In genomic region chr12:50083301-50083700, GRCh38 we compare ENCODE assay signal across 12 cellular contexts. TPM values are rescaled to one million over a fixed set of nuclear protein-coding genes. Genes with fewer than 3 reads are reported as not detected.
A peak's percentile ranks its signal among the peaks of the same experiment; 100 is the strongest.
DNase-seq lines count a peak whose midpoint lies in the region; ATAC-seq, FAIRE-seq and TF ChIP-seq lines count a peak whose summit lies in the region.
"Had no signal": no experiment of that assay in that cellular context is flagged by ENCODE, and none has a peak within 500 bp of the region (broad histone marks: within the 10 kb centered on the region; RNA-seq: fewer than 3 reads in every experiment).

No MANE protein-coding gene starts in this region.

- no peak for TF ChIP-seq POLR2A in GM12878 (IDR thresholded peaks at IDR 0.05; ENCODE audit: low read depth, low read length)

- no TSS peak for BruUV-seq in GM12878 (replicated peaks; lab: Mats Ljungman, UMichigan)
- BruUV-seq in PC-3 (replicated peaks; lab: Mats Ljungman, UMichigan): no TSS peak

- no peak overlapping the region for H3K27ac ChIP-seq in CD8-positive, alpha-beta T cell (ENCODE audit: low read depth, low read length)
- H3K27ac ChIP-seq in GM12878 (ENCODE audit: control insufficient read depth, insufficient read depth): no peak overlapping the region
- H3K27ac ChIP-seq in neural progenitor cell: no peak overlapping the region
- H3K27ac ChIP-seq in right atrium auricular region: no peak overlapping the region
- no peak overlapping the region for H3K27ac ChIP-seq in PC-3 (ENCODE audit: low read length)

- DNase-seq in CD8-positive, alpha-beta T cell: no peak
- DNase-seq in GM12878 (ENCODE audit: low read depth, low spot score) (no peak), neural progenitor cell (ENCODE audit: low spot score) (no peak), right atrium auricular region (ENCODE audit: low spot score) (no peak), PC-3 (no peak)
- DNase-seq: activated CD4-positive, alpha-beta T cell treated with anti-CD3 and anti-CD28 coated beads, Interleukin-2, amount 50 U/mL, for 4 hours; amygdala; dorsolateral prefrontal cortex; islet precursor cell had no signal

- RAD21 ChIA-PET in GM12878 (lab: Charles Lee; ENCODE audit: unreplicated experiment): interaction anchor here (0.6 to 3.5 kb wide), 2 partner anchors 13 to 28 kb away, joined by 3 to 66 read pairs; partner anchors contain the start of gene COX14

- H3K4me3 Mint-ChIP-seq in CD8-positive, alpha-beta T cell: peak overlapping the region; percentile 81
- H3K4me3 Mint-ChIP-seq in IgD-negative memory B cell (peak overlapping the region in 3 of 4 donors; percentile 66 to 83 (median 68)), neural progenitor cell (peak overlapping the region; percentile 76)

- 100% methylated on average over 1 of the region's 1 CpG for WGBS in GM12878 (ENCODE audit: insufficient coverage, insufficient replicate concordance, low lambda C conversion rate, missing lambda C conversion rate)

- H3K27ac Mint-ChIP-seq in CD8-positive, alpha-beta T cell: peak overlapping the region; percentile 62
- H3K27ac Mint-ChIP-seq in IgD-negative memory B cell (peak overlapping the region in 2 of 3 donors; percentile 18 to 78), neural progenitor cell (peak overlapping the region; percentile 15)

- peaks cover 33% of the 10 kb centered on the region for H3F3A ChIP-seq in neural progenitor cell (ENCODE audit: low read depth)
- peaks cover 11% of the 10 kb centered on the region for H3F3A ChIP-seq in PC-3 (ENCODE audit: low read length, unreplicated experiment)

- no peaks in the 10 kb centered on the region for H3K27me3 ChIP-seq in CD8-positive, alpha-beta T cell (ENCODE audit: insufficient read depth, low read length)
- no peaks in the 10 kb centered on the region; a peak in 1 of 4 replicates for H3K27me3 ChIP-seq in GM12878 (replicated peaks in 1 of 2; ENCODE audit: control insufficient read depth in 2 of 2, insufficient read depth in 2 of 2, low read length in 1 of 2)
- H3K27me3 ChIP-seq in neural progenitor cell: peaks cover 15% of the 10 kb centered on the region
- H3K27me3 ChIP-seq in right atrium auricular region: no peaks in the 10 kb centered on the region
- H3K27me3 ChIP-seq in PC-3 (ENCODE audit: low read length): no peaks in the 10 kb centered on the region
- H3K27me3 ChIP-seq: dorsolateral prefrontal cortex had no signal

- H3K4me1 ChIP-seq in CD8-positive, alpha-beta T cell (ENCODE audit: insufficient read depth, low read length): peaks cover 7% of the 10 kb centered on the region
- H3K4me1 ChIP-seq in GM12878 (ENCODE audit: control insufficient read depth, insufficient read depth, low read length) (no peaks in the 10 kb centered on the region), neural progenitor cell (peaks cover 3% of the 10 kb centered on the region), right atrium auricular region (peaks cover 0 to 30% of the 10 kb centered on the region in 2 donors), PC-3 (ENCODE audit: insufficient read depth, low read length) (peaks cover 25% of the 10 kb centered on the region)

- no peaks in the 10 kb centered on the region for H3K9me3 Mint-ChIP-seq in CD8-positive, alpha-beta T cell
- no peaks in the 10 kb centered on the region for H3K9me3 Mint-ChIP-seq in IgD-negative memory B cell
- H3K9me3 Mint-ChIP-seq in neural progenitor cell: no peaks in the 10 kb centered on the region

- H4K20me1 ChIP-seq in GM12878 (ENCODE audit: control insufficient read depth, insufficient read depth) (0 out of 2 replicates have a peak, but pooled peaks cover 4% of the 10 kb centered on the region), neural progenitor cell (ENCODE audit: low read depth) (peaks cover 26% of the 10 kb centered on the region), PC-3 (ENCODE audit: low read length) (peaks cover 1% of the 10 kb centered on the region; the same call in 1 of the 2 replicates)

- no peaks in the 10 kb centered on the region for H3K27me3 Mint-ChIP-seq in CD8-positive, alpha-beta T cell (ENCODE audit: low read depth)
- H3K27me3 Mint-ChIP-seq in IgD-negative memory B cell: peaks cover 1% of the 10 kb centered on the region
- H3K27me3 Mint-ChIP-seq in neural progenitor cell (ENCODE audit: insufficient read depth, low read depth): peaks cover 4% of the 10 kb centered on the region

- H3K36me3 Mint-ChIP-seq in CD8-positive, alpha-beta T cell: peaks cover 26% of the 10 kb centered on the region
- H3K36me3 Mint-ChIP-seq in IgD-negative memory B cell: no peaks in the 10 kb centered on the region
- peaks cover 11% of the 10 kb centered on the region for H3K36me3 Mint-ChIP-seq in neural progenitor cell

- no peak for TF ChIP-seq EP300 in GM12878 (IDR thresholded peaks at IDR 0.05; ENCODE audit: borderline replicate concordance in 1 of 2, control insufficient read depth in 1 of 2, low read depth in 2 of 2, low read length in 2 of 2)

- H3K4me3 ChIP-seq in CD8-positive, alpha-beta T cell (ENCODE audit: low read depth, low read length): no peak overlapping the region
- no peak overlapping the region for H3K4me3 ChIP-seq in GM12878
- H3K4me3 ChIP-seq in neural progenitor cell: no peak overlapping the region
- H3K4me3 ChIP-seq in right atrium auricular region: no peak overlapping the region
- no peak overlapping the region for H3K4me3 ChIP-seq in PC-3 (ENCODE audit: low read length)
- H3K4me3 ChIP-seq: dorsolateral prefrontal cortex had no signal

- TF ChIP-seq CTCF in CD8-positive, alpha-beta T cell (IDR thresholded peaks at IDR 0.05): no peak
- TF ChIP-seq CTCF in GM12878 (IDR thresholded peaks at IDR 0.05 in 2 of 3, conservative IDR thresholded peaks at IDR 0.05 in 1 of 3; ENCODE audit: control insufficient read depth in 2 of 3, extremely low read depth in 1 of 3, insufficient read depth in 1 of 3, low read depth in 3 of 3, low read length in 3 of 3) (no peak), neural progenitor cell (IDR thresholded peaks at IDR 0.05) (no peak), right atrium auricular region (IDR thresholded peaks at IDR 0.05) (no peak), PC-3 (conservative IDR thresholded peaks at IDR 0.05; ENCODE audit: low read depth, low read length) (no peak)

- ATAC-seq in CD8-positive, alpha-beta T cell: no peak
- ATAC-seq in GM12878 (no peak), PC-3 (no peak), GM21360 (IDR thresholded peaks at IDR 0.05; ENCODE audit: unreplicated experiment) (no peak)
- ATAC-seq in activated CD4-positive, CD25-positive, alpha-beta regulatory T cell treated with anti-CD3 and anti-CD28 coated beads, Interleukin-2, amount 50 U/mL, for 24 hours: no peak

- SMC1A ChIA-PET in GM12878 (lab: Charles Lee; ENCODE audit: uncharacterized antibody, unreplicated experiment): interaction anchor here (0.6 to 1.0 kb wide), 2 partner anchors 12 to 13 kb away, joined by 3 read pairs; no protein-coding TSS in a partner anchor

- no peaks in the 10 kb centered on the region for H3K9me2 ChIP-seq in PC-3 (replicated peaks; ENCODE audit: low read length)

- no peaks in the 10 kb centered on the region for H3K9me3 ChIP-seq in CD8-positive, alpha-beta T cell (ENCODE audit: low read length)
- H3K9me3 ChIP-seq in GM12878 (replicated peaks; ENCODE audit: control insufficient read depth, insufficient read depth, low read length) (no peaks in the 10 kb centered on the region), neural progenitor cell (ENCODE audit: low read depth) (no peaks in the 10 kb centered on the region), right atrium auricular region (no peaks in the 10 kb centered on the region), PC-3 (ENCODE audit: low read length) (no peaks in the 10 kb centered on the region)

- CTCF ChIA-PET in CD8-positive, alpha-beta T cell (lab: Charles Lee): interaction anchor here (0.6 to 11.4 kb wide), 7 partner anchors 9 to 483 kb away, joined by 3 to 121 read pairs (median 9); partner anchors contain the start of gene COX14
- CTCF ChIA-PET in GM12878 (lab: Yijun Ruan, JAX) (interaction anchor here (0.5 to 4.6 kb wide), 8 partner anchors 15 to 848 kb away, joined by 3 to 19 read pairs (median 13); partner anchors contain the start of genes CERS5 and COX14), PC-3 (lab: Charles Lee) (no interaction called here)

- H3K4me2 ChIP-seq in GM12878 (ENCODE audit: control insufficient read depth, insufficient read depth) (no peak overlapping the region), neural progenitor cell (no peak overlapping the region), PC-3 (ENCODE audit: low read length) (no peak overlapping the region)

- H3K4me1 Mint-ChIP-seq in CD8-positive, alpha-beta T cell (ENCODE audit: low read depth): peaks cover 35% of the 10 kb centered on the region
- H3K4me1 Mint-ChIP-seq in IgD-negative memory B cell (peaks cover 14 to 18% (median 16%) of the 10 kb centered on the region in 3 donors), neural progenitor cell (peaks cover 21% of the 10 kb centered on the region)

- H3K9ac ChIP-seq in GM12878 (ENCODE audit: control insufficient read depth, insufficient read depth, low read length) (no peak overlapping the region), neural progenitor cell (no peak overlapping the region), PC-3 (ENCODE audit: low read length) (no peak overlapping the region)

- H3K79me2 ChIP-seq in GM12878 (ENCODE audit: control insufficient read depth, insufficient read depth, low read length) (peaks cover 9% of the 10 kb centered on the region), neural progenitor cell (ENCODE audit: low read depth) (peaks cover 38% of the 10 kb centered on the region), PC-3 (ENCODE audit: low read length) (peaks cover 19% of the 10 kb centered on the region)

- intact Hi-C loops in CD8-positive, alpha-beta T cell (cut with DNase I, micrococcal nuclease): no loop called here
- intact Hi-C loops in GM12878 (cut with micrococcal nuclease; ENCODE audit: unreplicated experiment) (no loop called here), PC-3 (cut with micrococcal nuclease) (loop anchor here (10.0 kb wide), 1 partner anchor 232 kb away; no protein-coding TSS in a partner anchor)

- H3K36me3 ChIP-seq in CD8-positive, alpha-beta T cell (ENCODE audit: insufficient read depth, low read length): peaks cover 5% of the 10 kb centered on the region
- peaks cover 0 to 14% of the 10 kb centered on the region in 2 experiments; a peak in 2 of 4 replicates for H3K36me3 ChIP-seq in GM12878 (ENCODE audit: control insufficient read depth in 2 of 2, insufficient read depth in 2 of 2, low read length in 1 of 2)
- peaks cover 5% of the 10 kb centered on the region for H3K36me3 ChIP-seq in neural progenitor cell
- peaks cover 20% of the 10 kb centered on the region for H3K36me3 ChIP-seq in right atrium auricular region
- peaks cover 10% of the 10 kb centered on the region; the same call in 1 of the 2 replicates for H3K36me3 ChIP-seq in PC-3 (ENCODE audit: low read depth, low read length)

- H2AFZ ChIP-seq in GM12878 (ENCODE audit: control insufficient read depth, low read depth, low read length) (peak overlapping the region; percentile 28; the same call in 1 of the 2 replicates), neural progenitor cell (replicated peaks) (no peak overlapping the region), PC-3 (ENCODE audit: low read length) (no peak overlapping the region)

- FAIRE-seq in GM12878 (lab: Jason Lieb, UNC): no peak

- POLR2A ChIA-PET in CD8-positive, alpha-beta T cell (lab: Charles Lee): interaction anchor here (0.5 to 1.7 kb wide), 3 partner anchors 12 to 82 kb away, joined by 3 to 8 read pairs (median 5); partner anchors contain the start of gene COX14
- POLR2A ChIA-PET in GM12878 (lab: Charles Lee) (interaction anchor here (0.7 to 2.0 kb wide), 4 partner anchors 13 to 95 kb away, joined by 3 to 7 read pairs (median 3); partner anchors contain the start of gene CERS5), PC-3 (lab: Charles Lee; ENCODE audit: unreplicated experiment) (no interaction called here)

- TF ChIP-seq RAD21 in GM12878 (IDR thresholded peaks at IDR 0.05; ENCODE audit: insufficient read depth, low read depth, low read length): no peak

- in situ Hi-C loops in GM12878 (cut with MboI): loop anchor here (5.0 kb wide), 1 partner anchor 229 kb away; no protein-coding TSS in a partner anchor

RNA-seq across cellular contexts. Expression of gene SMARCD1, which starts 1.8 kb away (rescaled TPM):
- 10 to 100 TPM; 90.2 to 92.1 TPM for total RNA-seq in CD8-positive, alpha-beta T cell
- polyA plus RNA-seq in IgD-negative memory B cell (27.9 TPM), GM12878 (2011; rRNA removed) (38.7 and 67.2 TPM in 2 replicates), GM12878 (2014; fragmentation: Illumina TruSeq; extraction: Trizol) (92.4 and 96.2 TPM in 2 replicates), GM12878 (2014; fragmentation: Nextera tagmentation; extraction: Ambion mirVana) (1 to 10 TPM; 1.4 to 2.9 TPM), GM12878 (2014; rRNA removed) (66.1 and 97.4 TPM in 2 replicates), GM12878 (2016; fragmentation: Nextera tagmentation; extraction: Ambion mirVana) (10 to 100 TPM; 12.6 to 13.4 TPM)
- 61.2 and 62.7 TPM in 2 replicates for total RNA-seq in GM12878 (2013; cell fraction: nucleolus; rRNA removed)
- total RNA-seq in GM12878 (2014; rRNA removed) (83.2 and 90.4 TPM in 2 replicates), GM12878 (2014; rRNA removed; fragmentation: Illumina TruSeq; extraction: Trizol) (46.6 and 51.7 TPM in 2 replicates), GM12878 (2021) (78.7 and 90.1 TPM in 2 replicates), neural progenitor cell (ENCODE audit: low replicate concordance) (121 and 209 TPM in 2 replicates), right atrium auricular region (10 to 100 TPM; 29.6 to 35.5 TPM), PC-3 (2014; rRNA removed) (105 and 109 TPM in 2 replicates)
- 36.1 TPM for polyA plus RNA-seq in GM12878 (2011; ENCODE audit: low read depth)
- 62.2 and 64.3 TPM in 2 replicates for polyA plus RNA-seq in GM12878 (2011; cell fraction: cytosol; rRNA removed)
- polyA plus RNA-seq in GM12878 (2011; cell fraction: nucleus; rRNA removed): 90.5 and 98.2 TPM in 2 replicates
- polyA plus RNA-seq in GM12878 (2012): 38.5 and 44.3 TPM in 2 replicates
- 62.7 and 66.1 TPM in 2 replicates for polyA minus RNA-seq in GM12878 (2011; rRNA and poly(A)+ RNA removed)
- polyA minus RNA-seq in GM12878 (2011; cell fraction: cytosol; rRNA and poly(A)+ RNA removed): 36.5 and 40.9 TPM in 2 replicates
- polyA minus RNA-seq in GM12878 (2011; cell fraction: nucleus; rRNA and poly(A)+ RNA removed): 26.4 and 43.6 TPM in 2 replicates

RNA-seq across cellular contexts. Expression of gene GPD1, which starts 20.5 kb away (rescaled TPM):
- under 1 TPM; 0.24 to 0.50 TPM for total RNA-seq in CD8-positive, alpha-beta T cell
- polyA plus RNA-seq in IgD-negative memory B cell (not detected), GM12878 (2011; rRNA removed) (0.23 and 0.61 TPM in 2 replicates), GM12878 (2014; fragmentation: Illumina TruSeq; extraction: Trizol) (0.13 and 0.49 TPM in 2 replicates), GM12878 (2014; fragmentation: Nextera tagmentation; extraction: Ambion mirVana) (under 1 TPM in 1 of 2 experiments, not detected in 1; 0.04 TPM), GM12878 (2014; rRNA removed) (0.27 and 0.63 TPM in 2 replicates), GM12878 (2016; fragmentation: Nextera tagmentation; extraction: Ambion mirVana) (under 1 TPM; 0.30 to 0.48 TPM)
- 0.76 and 1.9 TPM in 2 replicates for total RNA-seq in GM12878 (2013; cell fraction: nucleolus; rRNA removed)
- total RNA-seq in GM12878 (2014; rRNA removed) (0.11 and 0.23 TPM in 2 replicates), GM12878 (2014; rRNA removed; fragmentation: Illumina TruSeq; extraction: Trizol) (0.05 and 0.22 TPM in 2 replicates), GM12878 (2021) (0.19 and 0.26 TPM in 2 replicates), neural progenitor cell (ENCODE audit: low replicate concordance) (1.4 TPM in 1 of 2 replicates, not detected in the other), right atrium auricular region (10 to 100 TPM in 1 of 2 donors, 1 to 10 TPM in 1; 8.8 to 38.7 TPM), PC-3 (2014; rRNA removed) (0.11 and 0.40 TPM in 2 replicates)
- polyA plus RNA-seq in GM12878 (2011; ENCODE audit: low read depth): 0.17 TPM
- polyA plus RNA-seq in GM12878 (2011; cell fraction: cytosol; rRNA removed): 0.24 and 0.52 TPM in 2 replicates
- polyA plus RNA-seq in GM12878 (2011; cell fraction: nucleus; rRNA removed): 1.7 and 2.5 TPM in 2 replicates
- polyA plus RNA-seq in GM12878 (2012): 0.29 and 0.30 TPM in 2 replicates
- 0.37 and 0.62 TPM in 2 replicates for polyA minus RNA-seq in GM12878 (2011; rRNA and poly(A)+ RNA removed)
- polyA minus RNA-seq in GM12878 (2011; cell fraction: cytosol; rRNA and poly(A)+ RNA removed): not detected in 2 replicates
- 0.60 and 1.4 TPM in 2 replicates for polyA minus RNA-seq in GM12878 (2011; cell fraction: nucleus; rRNA and poly(A)+ RNA removed)

RNA-seq across cellular contexts. Expression of gene ASIC1, which starts 25.9 kb away (rescaled TPM):
- total RNA-seq in CD8-positive, alpha-beta T cell: 1 to 10 TPM; 2.9 to 3.8 TPM
- polyA plus RNA-seq in IgD-negative memory B cell (not detected), GM12878 (2011; rRNA removed) (0.14 and 0.27 TPM in 2 replicates), GM12878 (2014; fragmentation: Illumina TruSeq; extraction: Trizol) (0.08 and 0.09 TPM in 2 replicates), GM12878 (2014; fragmentation: Nextera tagmentation; extraction: Ambion mirVana) (under 1 TPM in 1 of 2 experiments, not detected in 1; 0.02 TPM), GM12878 (2014; rRNA removed) (0.01 and 0.15 TPM in 2 replicates), GM12878 (2016; fragmentation: Nextera tagmentation; extraction: Ambion mirVana) (not detected)
- 0.27 and 2.0 TPM in 2 replicates for total RNA-seq in GM12878 (2013; cell fraction: nucleolus; rRNA removed)
- total RNA-seq in GM12878 (2014; rRNA removed) (0.05 and 0.28 TPM in 2 replicates), GM12878 (2014; rRNA removed; fragmentation: Illumina TruSeq; extraction: Trizol) (not detected in 2 replicates), GM12878 (2021) (0.13 and 0.26 TPM in 2 replicates), neural progenitor cell (ENCODE audit: low replicate concordance) (2.5 and 5.6 TPM in 2 replicates), right atrium auricular region (1 to 10 TPM in 1 of 2 donors, under 1 TPM in 1; 0.24 to 1.4 TPM), PC-3 (2014; rRNA removed) (6.0 and 6.3 TPM in 2 replicates)
- polyA plus RNA-seq in GM12878 (2011; ENCODE audit: low read depth): 0.22 TPM
- polyA plus RNA-seq in GM12878 (2011; cell fraction: cytosol; rRNA removed): 0.18 and 0.22 TPM in 2 replicates
- 0.50 and 1.1 TPM in 2 replicates for polyA plus RNA-seq in GM12878 (2011; cell fraction: nucleus; rRNA removed)
- polyA plus RNA-seq in GM12878 (2012): 0.42 and 0.83 TPM in 2 replicates
- 0.05 and 0.22 TPM in 2 replicates for polyA minus RNA-seq in GM12878 (2011; rRNA and poly(A)+ RNA removed)
- polyA minus RNA-seq in GM12878 (2011; cell fraction: cytosol; rRNA and poly(A)+ RNA removed): 0.42 TPM in 1 of 2 replicates, not detected in the other
- polyA minus RNA-seq in GM12878 (2011; cell fraction: nucleus; rRNA and poly(A)+ RNA removed): 0.36 TPM in 1 of 2 replicates, not detected in the other

RNA-seq across cellular contexts. Expression of gene COX14, which starts 28.7 kb away (rescaled TPM):
- total RNA-seq in CD8-positive, alpha-beta T cell: 10 to 100 TPM; 42.2 to 43.3 TPM
- polyA plus RNA-seq in IgD-negative memory B cell (224 TPM), GM12878 (2011; rRNA removed) (97.8 and 140 TPM in 2 replicates), GM12878 (2014; fragmentation: Illumina TruSeq; extraction: Trizol) (37.6 and 51.7 TPM in 2 replicates), GM12878 (2014; fragmentation: Nextera tagmentation; extraction: Ambion mirVana) (100 to 1,000 TPM; 323 to 361 TPM), GM12878 (2014; rRNA removed) (99.8 and 109 TPM in 2 replicates), GM12878 (2016; fragmentation: Nextera tagmentation; extraction: Ambion mirVana) (100 to 1,000 TPM; 181 to 187 TPM)
- total RNA-seq in GM12878 (2013; cell fraction: nucleolus; rRNA removed): 6.5 and 7.3 TPM in 2 replicates
- total RNA-seq in GM12878 (2014; rRNA removed) (73.1 and 82.0 TPM in 2 replicates), GM12878 (2014; rRNA removed; fragmentation: Illumina TruSeq; extraction: Trizol) (44.6 and 45.3 TPM in 2 replicates), GM12878 (2021) (56.1 and 58.0 TPM in 2 replicates), neural progenitor cell (ENCODE audit: low replicate concordance) (15.3 and 22.7 TPM in 2 replicates), right atrium auricular region (100 to 1,000 TPM; 139 to 181 TPM), PC-3 (2014; rRNA removed) (75.7 and 84.7 TPM in 2 replicates)
- 77.7 TPM for polyA plus RNA-seq in GM12878 (2011; ENCODE audit: low read depth)
- polyA plus RNA-seq in GM12878 (2011; cell fraction: cytosol; rRNA removed): 154 and 175 TPM in 2 replicates
- polyA plus RNA-seq in GM12878 (2011; cell fraction: nucleus; rRNA removed): 44.1 and 56.7 TPM in 2 replicates
- polyA plus RNA-seq in GM12878 (2012): 61.5 and 76.0 TPM in 2 replicates
- 34.3 and 45.1 TPM in 2 replicates for polyA minus RNA-seq in GM12878 (2011; rRNA and poly(A)+ RNA removed)
- 9.5 and 17.9 TPM in 2 replicates for polyA minus RNA-seq in GM12878 (2011; cell fraction: cytosol; rRNA and poly(A)+ RNA removed)
- 9.9 and 23.6 TPM in 2 replicates for polyA minus RNA-seq in GM12878 (2011; cell fraction: nucleus; rRNA and poly(A)+ RNA removed)

RNA-seq across cellular contexts. Expression of gene RACGAP1, which starts 58.0 kb away (rescaled TPM):
- total RNA-seq in CD8-positive, alpha-beta T cell: 1 to 10 TPM; 2.2 to 2.8 TPM
- 13.7 TPM for polyA plus RNA-seq in IgD-negative memory B cell
- 34.4 and 36.1 TPM in 2 replicates for total RNA-seq in GM12878 (2013; cell fraction: nucleolus; rRNA removed)
- total RNA-seq in GM12878 (2014; rRNA removed): 68.3 and 76.5 TPM in 2 replicates
- total RNA-seq in GM12878 (2014; rRNA removed; fragmentation: Illumina TruSeq; extraction: Trizol): 74.2 and 75.9 TPM in 2 replicates
- 87.9 and 95.5 TPM in 2 replicates for total RNA-seq in GM12878 (2021)
- 35.7 TPM for polyA plus RNA-seq in GM12878 (2011; ENCODE audit: low read depth)
- 86.0 and 113 TPM in 2 replicates for polyA plus RNA-seq in GM12878 (2011; rRNA removed)
- polyA plus RNA-seq in GM12878 (2011; cell fraction: cytosol; rRNA removed): 63.5 and 77.2 TPM in 2 replicates
- 56.9 and 65.6 TPM in 2 replicates for polyA plus RNA-seq in GM12878 (2011; cell fraction: nucleus; rRNA removed)
- 39.2 and 48.7 TPM in 2 replicates for polyA plus RNA-seq in GM12878 (2012)
- polyA plus RNA-seq in GM12878 (2014; fragmentation: Illumina TruSeq; extraction: Trizol): 82.0 and 93.1 TPM in 2 replicates
- 10 to 100 TPM; 32.4 to 40.7 TPM for polyA plus RNA-seq in GM12878 (2014; fragmentation: Nextera tagmentation; extraction: Ambion mirVana)
- polyA plus RNA-seq in GM12878 (2014; rRNA removed): 47.3 and 59.2 TPM in 2 replicates
- 10 to 100 TPM; 78.2 TPM for polyA plus RNA-seq in GM12878 (2016; fragmentation: Nextera tagmentation; extraction: Ambion mirVana)
- polyA minus RNA-seq in GM12878 (2011; rRNA and poly(A)+ RNA removed): 116 and 120 TPM in 2 replicates
- polyA minus RNA-seq in GM12878 (2011; cell fraction: cytosol; rRNA and poly(A)+ RNA removed): 34.5 and 45.3 TPM in 2 replicates
- polyA minus RNA-seq in GM12878 (2011; cell fraction: nucleus; rRNA and poly(A)+ RNA removed): 26.7 and 32.1 TPM in 2 replicates
- 121 and 149 TPM in 2 replicates for total RNA-seq in neural progenitor cell (ENCODE audit: low replicate concordance)
- 1 to 10 TPM; 2.6 to 3.3 TPM for total RNA-seq in right atrium auricular region
- total RNA-seq in PC-3 (2014; rRNA removed): 95.3 and 97.9 TPM in 2 replicates
